Comparison of ENCODE assay signal across 30 cellular contexts in the genomic region with DNA sequence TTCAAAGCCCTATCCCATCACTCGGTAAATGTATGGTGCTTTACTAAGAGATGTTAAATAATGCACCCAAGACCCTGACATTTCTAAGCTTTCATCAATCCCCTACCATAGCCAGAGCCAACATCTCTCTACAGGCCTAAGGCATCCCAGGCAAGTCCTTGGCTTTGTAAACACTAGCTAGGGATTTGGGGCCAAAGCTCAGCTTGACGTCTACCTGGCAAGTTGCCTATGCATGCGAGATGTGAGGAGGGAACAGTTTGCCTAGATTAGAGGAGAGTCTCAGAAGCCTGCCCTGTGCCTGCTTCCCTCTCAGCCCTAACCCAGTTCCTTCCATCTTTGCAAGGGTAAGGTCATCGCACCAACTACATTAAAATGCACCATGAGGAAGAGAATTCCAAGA.
A peak's percentile ranks its signal among the peaks of the same experiment; 100 is the strongest.
DNase-seq lines count a peak whose midpoint lies in the region; TF ChIP-seq lines count a peak whose summit lies in the region.
"Had no signal": no experiment of that assay in that cellular context is flagged by ENCODE, and none has a peak within 500 bp of the region (broad histone marks: within the 10 kb centered on the region; RNA-seq: fewer than 3 reads in every experiment).

No MANE protein-coding gene starts in this region.

- peaks cover 33% of the 10 kb centered on the region for H3K9me3 Mint-ChIP-seq in endodermal cell
- H3K9me3 Mint-ChIP-seq: activated CD4-positive, alpha-beta memory T cell treated with anti-CD3 and anti-CD28 coated beads, Interleukin-2, amount 10 ng/mL, durations not matched to agents 7 days and 5 days had no signal

- TF ChIP-seq CTCF in endodermal cell (conservative IDR thresholded peaks at IDR 0.05): no peak

- WGBS in endodermal cell (ENCODE audit: insufficient coverage in 1 of 2, insufficient read length in 1 of 2), 2 experiments: 67 to 84% methylated on average over 3 to 4 of the region's 4 CpGs

- peaks cover 28% of the 10 kb centered on the region for H3K9me3 ChIP-seq in endodermal cell (ENCODE audit: control insufficient read depth, low read length)
- H3K9me3 ChIP-seq: gastrocnemius medialis, testis had no signal

- no peak overlapping the region for H3K4me3 ChIP-seq in endodermal cell (ENCODE audit: low read length)
- H3K4me3 ChIP-seq: cardiac muscle cell, gastrocnemius medialis, left lung, testis had no signal

- DNase-seq in DMS 273 (lab: John Stamatoyannopoulos, UW; ENCODE audit: unreplicated experiment): peak; percentile 66
- DNase-seq in DMS 273 treated with DMSO at 0.1 percent for 48 hours (lab: John Stamatoyannopoulos, UW): no peak
- peak; percentile 4 to 50 for DNase-seq in NCI-H524 (lab: John Stamatoyannopoulos, UW)
- DNase-seq in endodermal cell: peak; percentile 68
- DNase-seq in mucosa of gallbladder (ENCODE audit: low spot score): peak; percentile 27
- DNase-seq in NCI-H2029 treated with DMSO at 0.1 percent for 48 hours (lab: John Stamatoyannopoulos, UW): no peak
- no peak for DNase-seq in hypothalamus (lab: John Stamatoyannopoulos, UW)
- DNase-seq in COR-L47 (lab: John Stamatoyannopoulos, UW): no peak
- DNase-seq: activated CD4-positive, alpha-beta memory T cell treated with anti-CD3 and anti-CD28 coated beads, Interleukin-2, amount 10 ng/mL, durations not matched to agents 7 days and 5 days; activated CD4-positive, alpha-beta T cell treated with anti-CD3 and anti-CD28 coated beads for 1 hour; amygdala; dermis blood vessel endothelial cell; EL; gastrocnemius medialis; immature natural killer cell; left lung; midbrain; natural killer cell; NCI-H1436 treated with DMSO at 0.1 percent for 48 hours; NCI-H2107; occipital lobe; stimulated activated naive CD4-positive, alpha-beta T cell treated with Interleukin-2 at 50 U/mL for 16 hours; testis had no signal

- no peaks in the 10 kb centered on the region for H3K36me3 Mint-ChIP-seq in endodermal cell (ENCODE audit: low read depth)
- H3K36me3 Mint-ChIP-seq: activated naive CD4-positive, alpha-beta T cell treated with anti-CD3 and anti-CD28 coated beads, Interleukin-2, amount 50 U/mL, for 24 hours; CD14-positive monocyte; immature natural killer cell; natural killer cell had no signal

- peaks cover 5% of the 10 kb centered on the region for H3K4me1 ChIP-seq in endodermal cell (ENCODE audit: control insufficient read depth, insufficient read depth, low read length)
- H3K4me1 ChIP-seq: gastrocnemius medialis, left lung, testis had no signal

- H3K4me3 Mint-ChIP-seq in endodermal cell: no peak overlapping the region
- H3K4me3 Mint-ChIP-seq: activated CD4-positive, alpha-beta memory T cell treated with anti-CD3 and anti-CD28 coated beads, Interleukin-2, amount 10 ng/mL, durations not matched to agents 7 days and 5 days; activated naive CD4-positive, alpha-beta T cell treated with anti-CD3 and anti-CD28 coated beads, Interleukin-2, amount 50 U/mL, for 24 hours; activated T-helper 17 cell treated with anti-CD3 and anti-CD28 coated beads, Interleukin-2, amount 50 U/mL, for 72 hours; CD14-positive monocyte; immature natural killer cell; natural killer cell; T-helper 1 cell treated with Interleukin-12 subunit alpha and Interleukin-12 subunit beta and Interleukin-4 antibody, amounts not matched to agents 30 μg/mL and 1 μg/mL, for 36 hours had no signal

- H3K4me1 Mint-ChIP-seq in endodermal cell: peaks cover 17% of the 10 kb centered on the region
- H3K4me1 Mint-ChIP-seq: activated CD4-positive, alpha-beta memory T cell treated with anti-CD3 and anti-CD28 coated beads, Interleukin-2, amount 10 ng/mL, durations not matched to agents 7 days and 5 days; activated naive CD4-positive, alpha-beta T cell treated with anti-CD3 and anti-CD28 coated beads, Interleukin-2, amount 50 U/mL, for 24 hours; activated T-helper 17 cell treated with anti-CD3 and anti-CD28 coated beads, Interleukin-2, amount 50 U/mL, for 72 hours; CD14-positive monocyte; immature natural killer cell; natural killer cell had no signal

- H3K27ac ChIP-seq in endodermal cell (ENCODE audit: low read depth, low read length): no peak overlapping the region
- H3K27ac ChIP-seq: 22Rv1, cardiac muscle cell, gastrocnemius medialis, KMS-11, left lung, testis had no signal

- peaks cover 17% of the 10 kb centered on the region for H3K27me3 ChIP-seq in endodermal cell (ENCODE audit: control insufficient read depth, insufficient read depth, low read length, poor library complexity, severe bottlenecking)
- H3K27me3 ChIP-seq: cardiac muscle cell, gastrocnemius medialis, left lung, testis had no signal

- no peak overlapping the region for H3K9ac ChIP-seq in endodermal cell (ENCODE audit: extremely low read depth, low read length, poor library complexity, severe bottlenecking)
- H3K9ac ChIP-seq: KMS-11 had no signal

- H3K27me3 Mint-ChIP-seq in endodermal cell (ENCODE audit: insufficient read depth): peaks cover 9% of the 10 kb centered on the region
- H3K27me3 Mint-ChIP-seq: activated naive CD4-positive, alpha-beta T cell treated with anti-CD3 and anti-CD28 coated beads, Interleukin-2, amount 50 U/mL, for 24 hours had no signal

- H3K36me3 ChIP-seq in endodermal cell (ENCODE audit: control insufficient read depth, insufficient read depth, low read length): no peaks in the 10 kb centered on the region
- H3K36me3 ChIP-seq: cardiac muscle cell, gastrocnemius medialis, left lung had no signal

- H3K27ac Mint-ChIP-seq in endodermal cell: no peak overlapping the region
- H3K27ac Mint-ChIP-seq: activated CD4-positive, alpha-beta memory T cell treated with anti-CD3 and anti-CD28 coated beads, Interleukin-2, amount 10 ng/mL, durations not matched to agents 7 days and 5 days; activated naive CD4-positive, alpha-beta T cell treated with anti-CD3 and anti-CD28 coated beads, Interleukin-2, amount 50 U/mL, for 24 hours; activated T-helper 17 cell treated with anti-CD3 and anti-CD28 coated beads, Interleukin-2, amount 50 U/mL, for 72 hours; CD14-positive monocyte; immature natural killer cell; natural killer cell; T-helper 1 cell treated with Interleukin-12 subunit alpha and Interleukin-12 subunit beta and Interleukin-4 antibody, amounts not matched to agents 30 μg/mL and 1 μg/mL, for 36 hours had no signal

Comparison
In these comparisons a context has a peak if more than half of its experiments do, and no peak if none do; other contexts are left out.
1. DNase-seq: peak in DMS 273 (single experiment), NCI-H524 (2 of 2), endodermal cell (single experiment) and mucosa of gallbladder (single experiment); none in DMS 273 treated with DMSO at 0.1 percent for 48 hours (single experiment), NCI-H2029 treated with DMSO at 0.1 percent for 48 hours (single experiment), hypothalamus (0 of 51) and COR-L47 (single experiment).